Comparison of ENCODE assay signal across 17 cellular contexts in the genomic region with DNA sequence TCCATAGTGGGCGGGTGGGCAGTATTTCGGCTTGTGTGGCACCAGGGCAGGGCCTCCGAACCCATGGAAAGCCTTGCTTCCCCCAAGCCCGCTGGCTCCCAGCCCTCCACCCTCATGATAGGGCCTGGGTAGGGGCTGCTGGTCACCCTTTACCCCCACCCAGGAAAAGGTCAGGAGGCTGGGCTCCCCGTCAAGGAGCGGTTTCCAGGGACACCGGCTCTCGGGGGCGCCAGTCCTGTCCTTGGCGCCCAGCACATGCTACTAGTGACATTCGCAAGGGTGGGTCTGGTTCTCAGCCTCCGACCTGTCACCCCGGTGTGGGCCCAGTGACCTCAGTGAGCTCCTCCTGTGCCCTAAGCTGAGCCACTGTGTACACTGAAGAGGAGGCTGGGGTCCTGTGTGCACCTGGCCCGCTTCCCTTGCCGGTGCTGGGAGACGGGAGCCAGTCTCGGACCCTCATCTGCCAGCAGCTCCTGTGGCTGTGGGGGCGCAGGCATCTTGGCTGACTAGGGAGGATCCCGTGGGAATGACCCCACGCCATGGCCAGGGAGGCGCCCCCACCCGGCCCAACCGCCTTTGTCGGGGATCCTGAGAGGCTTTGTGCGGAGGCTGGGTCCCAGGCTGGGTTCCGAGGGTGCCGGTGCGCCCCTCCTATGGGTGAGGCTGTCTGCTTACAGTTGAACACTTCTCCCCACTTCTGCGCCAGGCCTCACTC. TPM values are rescaled to one million over a fixed set of nuclear protein-coding genes. Genes with fewer than 3 reads are reported as not detected.
A peak's percentile ranks its signal among the peaks of the same experiment; 100 is the strongest.
DNase-seq lines count a peak whose midpoint lies in the region; ATAC-seq lines count a peak whose summit lies in the region.
"Had no signal": no experiment of that assay in that cellular context is flagged by ENCODE, and none has a peak within 500 bp of the region (broad histone marks: within the 10 kb centered on the region; RNA-seq: fewer than 3 reads in every experiment).

No MANE protein-coding gene starts in this region.

- no peak overlapping the region for H2BK120ac ChIP-seq in mesenchymal stem cell (ENCODE audit: low read depth, low read length)

- H4K8ac ChIP-seq in mesenchymal stem cell (ENCODE audit: low read length) = peak overlapping the region; percentile 24

- no peak overlapping the region for H3K14ac ChIP-seq in mesenchymal stem cell (ENCODE audit: low read length in 2 of 2)

- no peak overlapping the region for H3K4me3 ChIP-seq in mesenchymal stem cell (ENCODE audit: insufficient read depth in 1 of 2, low read depth in 1 of 2, low read length in 2 of 2)

- peaks cover 3% of the 10 kb centered on the region for H3K9me3 ChIP-seq in mesenchymal stem cell (ENCODE audit: control insufficient read depth, low read length)
- H3K9me3 ChIP-seq: SK-N-SH had no signal

- no peak overlapping the region for H3K4ac ChIP-seq in mesenchymal stem cell (ENCODE audit: low read depth in 1 of 2, low read length in 2 of 2)

- H3K27me3 Mint-ChIP-seq in stimulated activated naive CD8-positive, alpha-beta T cell treated with anti-CD3 and anti-CD28 coated beads, Interleukin-15, amount 100 ng/mL, for 72 hours = no peaks in the 10 kb centered on the region

- H3K4me2 ChIP-seq in mesenchymal stem cell (ENCODE audit: low read length, poor library complexity, severe bottlenecking) = no peak overlapping the region
- H3K4me2 ChIP-seq: SK-N-SH had no signal

- H3K4me3 Mint-ChIP-seq in stimulated activated naive CD8-positive, alpha-beta T cell treated with anti-CD3 and anti-CD28 coated beads, Interleukin-15, amount 100 ng/mL, for 72 hours = no peak overlapping the region

- H3K27ac ChIP-seq in adipose tissue (ENCODE audit: low read depth, low read length) = peak overlapping the region; percentile 31
- no peak overlapping the region for H3K27ac ChIP-seq in mesenchymal stem cell (ENCODE audit: low read length, poor library complexity, severe bottlenecking)
- H3K27ac ChIP-seq: HL-60 had no signal

- no peaks in the 10 kb centered on the region for H3K27me3 ChIP-seq in mesenchymal stem cell (ENCODE audit: control insufficient read depth in 1 of 2, insufficient read depth in 1 of 2, low read length in 2 of 2)

- H3K4me1 Mint-ChIP-seq in stimulated activated naive CD8-positive, alpha-beta T cell treated with anti-CD3 and anti-CD28 coated beads, Interleukin-15, amount 100 ng/mL, for 72 hours = peaks cover 55% of the 10 kb centered on the region

- peak; percentile 32 for ATAC-seq in stimulated activated naive CD8-positive, alpha-beta T cell treated with anti-CD3 and anti-CD28 coated beads, Interleukin-15, amount 100 ng/mL, for 72 hours
- ATAC-seq in stimulated activated naive CD8-positive, alpha-beta T cell treated with anti-CD3 and anti-CD28 coated beads, Interleukin-15, Interleukin-2, amounts not matched to agents 100 U/mL and 50 U/mL, for 24 hours = no peak
- ATAC-seq in GM21423 (IDR thresholded peaks at IDR 0.05; ENCODE audit: unreplicated experiment) (no peak), GM21528 (IDR thresholded peaks at IDR 0.05; ENCODE audit: low FRiP score, unreplicated experiment) (no peak)

- peaks cover 6 to 42% of the 10 kb centered on the region in 2 experiments for H3K36me3 ChIP-seq in mesenchymal stem cell (ENCODE audit: control insufficient read depth in 1 of 2, insufficient read depth in 2 of 2, low read depth in 1 of 2, low read length in 2 of 2)

- H3K9ac ChIP-seq in mesenchymal stem cell (ENCODE audit: low read length) = no peak overlapping the region
- H3K9ac ChIP-seq: SK-N-SH had no signal

- peaks cover 50% of the 10 kb centered on the region for H3K4me1 ChIP-seq in mesenchymal stem cell (ENCODE audit: control insufficient read depth, insufficient read depth, low read depth, low read length)

- H2BK12ac ChIP-seq in mesenchymal stem cell (ENCODE audit: low read length in 2 of 2) = peak overlapping the region in 1 of 2 experiments; percentile 1

- no peak overlapping the region for H3K27ac Mint-ChIP-seq in stimulated activated naive CD8-positive, alpha-beta T cell treated with anti-CD3 and anti-CD28 coated beads, Interleukin-15, amount 100 ng/mL, for 72 hours

- no peaks in the 10 kb centered on the region for H3K9me3 Mint-ChIP-seq in stimulated activated naive CD8-positive, alpha-beta T cell treated with anti-CD3 and anti-CD28 coated beads, Interleukin-15, amount 100 ng/mL, for 72 hours

- peak overlapping the region; percentile 44 for H2BK15ac ChIP-seq in mesenchymal stem cell (ENCODE audit: low read depth, poor library complexity, severe bottlenecking)

- WGBS in adipose tissue, 3 donors = 89 to 93% (median 91%) methylated on average over 28 to 29 of the region's 29 CpGs
- WGBS in mesenchymal stem cell = 94% methylated on average over 27 of the region's 29 CpGs

- no peak overlapping the region for H3K18ac ChIP-seq in mesenchymal stem cell (ENCODE audit: low read depth in 1 of 2, low read length in 2 of 2)

- H2AFZ ChIP-seq in mesenchymal stem cell (ENCODE audit: low read depth, low read length) = no peak overlapping the region

- no peak overlapping the region for H3K23ac ChIP-seq in mesenchymal stem cell (ENCODE audit: low read length in 2 of 2)

- DNase-seq in stimulated activated naive CD8-positive, alpha-beta T cell treated with anti-CD3 and anti-CD28 coated beads, Interleukin-15, amount 100 ng/mL, for 72 hours = no peak
- no peak for DNase-seq in stimulated activated naive CD8-positive, alpha-beta T cell treated with anti-CD3 and anti-CD28 coated beads, Interleukin-15, Interleukin-2, amounts not matched to agents 100 U/mL and 50 U/mL, for 24 hours
- DNase-seq in mesenchymal stem cell = no peak
- DNase-seq in NCI-H774 (lab: John Stamatoyannopoulos, UW) = no peak
- DNase-seq: ACHN, C1 segment of cervical spinal cord, DMS79, H7, NCI-H1092 treated with DMSO at 0.1 percent for 48 hours, NCI-H2081, NCI-H748 treated with DMSO at 0.1 percent for 48 hours, SHP77 treated with DMSO at 0.1 percent for 48 hours, SK-N-SH had no signal

- peak overlapping the region; percentile 34 for H4K91ac ChIP-seq in mesenchymal stem cell (ENCODE audit: low read length)

- no peak overlapping the region for H2AK5ac ChIP-seq in mesenchymal stem cell (ENCODE audit: low read length, severe bottlenecking)

- no peak overlapping the region for H2BK5ac ChIP-seq in mesenchymal stem cell (ENCODE audit: low read depth, low read length, poor library complexity, severe bottlenecking)

- peaks cover 13% of the 10 kb centered on the region for H3K79me1 ChIP-seq in mesenchymal stem cell (replicated peaks; ENCODE audit: low read length, poor library complexity, severe bottlenecking)

RNA-seq across cellular contexts. Expression of gene SKI, which starts 54.6 kb away (rescaled TPM):
- polyA plus RNA-seq in adipose tissue = 10 to 100 TPM in 2 of 3 donors, 1 to 10 TPM in 1; 9.5 to 69.2 (median 36.3) TPM
- 43.3 TPM for polyA plus RNA-seq in mesenchymal stem cell (2013, experiment 1 of 2)
- polyA plus RNA-seq in mesenchymal stem cell (2013, experiment 2 of 2) = 44.2 TPM
